Comparison of ENCODE assay signal across 8 cellular contexts in the genomic region with DNA sequence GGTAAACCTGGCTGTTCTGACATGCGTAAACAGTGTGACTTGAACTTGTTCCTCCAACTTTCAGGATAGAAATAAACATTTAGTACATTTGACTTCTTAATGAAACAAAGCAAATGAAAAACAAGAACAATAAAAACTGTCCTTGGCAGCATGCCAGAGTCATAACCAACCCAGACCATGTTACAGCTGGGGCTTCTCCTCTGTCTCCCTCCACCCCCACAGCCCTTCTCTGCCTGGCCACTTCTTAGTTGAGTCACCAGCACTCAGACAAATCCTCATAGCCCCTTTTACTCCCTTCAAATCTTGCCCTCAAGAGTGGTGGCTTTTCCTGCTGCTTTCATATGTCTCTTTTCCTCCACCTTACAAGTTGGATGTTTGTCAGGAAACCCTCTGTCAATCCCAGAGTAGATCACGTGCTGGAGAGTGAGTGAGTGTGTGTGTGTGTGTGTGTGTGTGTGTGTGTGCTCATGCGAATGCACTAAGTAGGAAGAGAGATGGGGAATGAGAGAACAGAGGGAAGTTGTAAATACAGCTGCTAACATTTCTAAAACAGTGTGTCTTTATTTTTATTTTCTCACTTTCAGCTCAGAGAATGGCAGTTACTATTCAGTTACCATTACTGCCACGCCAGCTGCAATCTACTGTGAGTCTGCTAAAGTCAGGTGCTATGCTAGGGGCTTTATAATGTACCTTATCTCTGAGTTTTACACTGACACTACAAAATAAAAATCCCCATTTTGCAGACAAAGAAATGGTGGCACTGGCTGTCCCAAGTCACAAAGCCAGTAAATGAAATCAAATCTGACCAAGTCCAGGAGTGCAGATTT. TPM values are rescaled to one million over a fixed set of nuclear protein-coding genes. Genes with fewer than 3 reads are reported as not detected.
A peak's percentile ranks its signal among the peaks of the same experiment; 100 is the strongest.
DNase-seq lines count a peak whose midpoint lies in the region; ATAC-seq, FAIRE-seq and TF ChIP-seq lines count a peak whose summit lies in the region.

No MANE protein-coding gene starts in this region.

- FAIRE-seq in HepG2 (lab: Jason Lieb, UNC), result no peak

- no peaks in the 10 kb centered on the region for H3K9me3 ChIP-seq in HepG2 (ENCODE audit: low read length)

- no TSS peak for BruUV-seq in HepG2 (replicated peaks; lab: Mats Ljungman, UMichigan)

- peaks cover 27% of the 10 kb centered on the region for H3K79me2 ChIP-seq in HepG2 (ENCODE audit: insufficient read depth, low read length)

- no peak overlapping the region for H3K9ac ChIP-seq in HepG2 (ENCODE audit: insufficient read depth, low read depth, low read length)

- no peak for TF ChIP-seq CTCF in cardiac fibroblast (IDR thresholded peaks at IDR 0.05; ENCODE audit: low read depth, low read length)
- TF ChIP-seq CTCF in HepG2 (CRISPR knock-in tag; IDR thresholded peaks at IDR 0.05), result no peak

- peaks cover 51% of the 10 kb centered on the region for H3K4me1 ChIP-seq in HepG2 (ENCODE audit: insufficient read depth, low read length)

- no peak for TF ChIP-seq EP300 in HepG2 (IDR thresholded peaks at IDR 0.05; ENCODE audit: low read depth in 2 of 2, low read length in 2 of 2)
- TF ChIP-seq EP300 in HepG2 (CRISPR knock-in tag; IDR thresholded peaks at IDR 0.05; ENCODE audit: borderline replicate concordance), result no peak

- 86% methylated on average over 4 of the region's 4 CpGs for WGBS in HepG2 (ENCODE audit: low lambda C conversion rate)

- H3K4me2 ChIP-seq in HepG2 (ENCODE audit: low read depth, low read length), result no peak overlapping the region

- no peaks in the 10 kb centered on the region for H4K20me1 ChIP-seq in HepG2 (ENCODE audit: insufficient read depth, low read length)

- H3K27ac ChIP-seq in HepG2 (ENCODE audit: extremely low read length, insufficient read depth, low read length), result no peak overlapping the region

- ATAC-seq in GM21529 (IDR thresholded peaks at IDR 0.05; ENCODE audit: unreplicated experiment), result peak; percentile 50
- no peak for ATAC-seq in HepG2
- peak; percentile 67 for ATAC-seq in stimulated activated naive CD8-positive, alpha-beta T cell treated with anti-CD3 and anti-CD28 coated beads, Interleukin-15, Interleukin-2, amounts not matched to agents 100 U/mL and 50 U/mL, for 24 hours
- no peak for ATAC-seq in HG02970 (IDR thresholded peaks at IDR 0.05; ENCODE audit: low FRiP score, unreplicated experiment)

- H3K4me3 ChIP-seq in cardiac fibroblast (replicated peaks in 1 of 2; ENCODE audit: low read depth in 2 of 2, low read length in 2 of 2), result peak overlapping the region in 1 of 2 donors; percentile 6
- no peak overlapping the region for H3K4me3 ChIP-seq in HepG2 (replicated peaks in 1 of 3; ENCODE audit: insufficient read depth in 1 of 3, low read depth in 2 of 3, low read length in 3 of 3)

- H2AFZ ChIP-seq in HepG2 (ENCODE audit: low read length), result no peak overlapping the region

- intact Hi-C loops in HepG2 (cut with micrococcal nuclease; ENCODE audit: unreplicated experiment), result no loop called here

- no peak for TF ChIP-seq POLR2A in HepG2 (IDR thresholded peaks at IDR 0.05; ENCODE audit: insufficient read depth in 1 of 2, low read depth in 2 of 2, low read length in 2 of 2)

- H3K27me3 ChIP-seq in HepG2 (ENCODE audit: control insufficient read depth in 1 of 2, insufficient read depth in 2 of 2, low read length in 2 of 2), result no peaks in the 10 kb centered on the region

- CTCF ChIA-PET in HepG2 (lab: Yijun Ruan, JAX; ENCODE audit: low intra/inter-chr PET ratio, low total read pairs), result no interaction called here

- in situ Hi-C loops in HepG2 (cut with HindIII; ENCODE audit: extremely low pct_ligation_motif_present, low pct_unique_long_range_greater_than_20kb), result no loop called here

- H3K36me3 ChIP-seq in HepG2 (replicated peaks in 1 of 2; ENCODE audit: control insufficient read depth in 1 of 2, insufficient read depth in 2 of 2, low read length in 2 of 2), result peaks cover 6 to 23% of the 10 kb centered on the region in 2 experiments; a peak in 4 of 5 replicates

- TF ChIP-seq RAD21 in HepG2 (CRISPR knock-in tag; IDR thresholded peaks at IDR 0.05), result no peak

- DNase-seq in EH (ENCODE audit: low read depth) (peak; percentile 88), KG1 (lab: John Stamatoyannopoulos, UW) (peak; percentile 85), cardiac fibroblast (ENCODE audit: low read depth in 2 of 2) (peak; percentile 88 to 93), HepG2 (ENCODE audit: low spot score) (no peak)
- DNase-seq in stimulated activated naive CD8-positive, alpha-beta T cell treated with anti-CD3 and anti-CD28 coated beads, Interleukin-15, Interleukin-2, amounts not matched to agents 100 U/mL and 50 U/mL, for 24 hours, result peak; percentile 54

- POLR2A ChIA-PET in HepG2 (lab: Yijun Ruan, JAX), result no interaction called here

RNA-seq across cellular contexts. Expression of a gene that starts 15.0 kb away (rescaled TPM):
- 65.4 TPM for polyA plus RNA-seq in PFSK-1 (2012; ENCODE audit: insufficient read length, low read depth)
- total RNA-seq in HepG2 (2016; rRNA removed; fragmentation: Illumina TruSeq; extraction: Trizol), result 23.5 and 43.4 TPM in 2 replicates
- total RNA-seq in HepG2 (2016; cell fraction: cytosol; rRNA removed; fragmentation: Illumina TruSeq; extraction: Trizol; ENCODE audit: low read depth), result 3.4 and 5.0 TPM in 2 replicates
- total RNA-seq in HepG2 (2016; cell fraction: insoluble cytoplasmic fraction; rRNA removed; fragmentation: Illumina TruSeq; extraction: Trizol), result 27.0 and 44.9 TPM in 2 replicates
- total RNA-seq in HepG2 (2016; cell fraction: membrane; rRNA removed; fragmentation: Illumina TruSeq; extraction: Trizol), result 11.4 and 14.4 TPM in 2 replicates
- 46.8 and 54.9 TPM in 2 replicates for total RNA-seq in HepG2 (2016; cell fraction: nucleus; rRNA removed; fragmentation: Illumina TruSeq; extraction: Trizol)
- 40.6 and 45.9 TPM in 2 replicates for polyA plus RNA-seq in HepG2 (2011; rRNA removed)
- polyA plus RNA-seq in HepG2 (2011; cell fraction: cytosol; rRNA removed), result 21.7 and 39.6 TPM in 2 replicates
- polyA plus RNA-seq in HepG2 (2011; cell fraction: nucleus; rRNA removed), result 16.5 and 20.8 TPM in 2 replicates
- polyA plus RNA-seq in HepG2 (2012), result 49.6 and 72.8 TPM in 2 replicates
- 2.5 and 3.1 TPM in 2 replicates for polyA plus RNA-seq in HepG2 (2016; cell fraction: cytosol; fragmentation: Illumina TruSeq; extraction: Trizol; ENCODE audit: low read depth)
- 20.1 and 21.1 TPM in 2 replicates for polyA plus RNA-seq in HepG2 (2016; cell fraction: insoluble cytoplasmic fraction; fragmentation: Illumina TruSeq; extraction: Trizol; ENCODE audit: low read depth)
- 6.3 and 6.6 TPM in 2 replicates for polyA plus RNA-seq in HepG2 (2016; cell fraction: membrane; fragmentation: Illumina TruSeq; extraction: Trizol; ENCODE audit: low read depth)
- polyA plus RNA-seq in HepG2 (2016; cell fraction: nucleus; fragmentation: Illumina TruSeq; extraction: Trizol; ENCODE audit: insufficient read depth, low read depth), result 41.0 and 42.6 TPM in 2 replicates
- 35.5 and 55.9 TPM in 2 replicates for polyA minus RNA-seq in HepG2 (2011; rRNA and poly(A)+ RNA removed; ENCODE audit: low replicate concordance)
- polyA minus RNA-seq in HepG2 (2011; cell fraction: cytosol; rRNA and poly(A)+ RNA removed), result 46.9 and 76.7 TPM in 2 replicates
- polyA minus RNA-seq in HepG2 (2011; cell fraction: nucleus; rRNA and poly(A)+ RNA removed), result 69.5 and 87.4 TPM in 2 replicates

RNA-seq across cellular contexts. Expression of a gene that starts 50.4 kb away (rescaled TPM):
- 27.5 TPM for polyA plus RNA-seq in PFSK-1 (2012; ENCODE audit: insufficient read length, low read depth)
- total RNA-seq in HepG2 (2016; rRNA removed; fragmentation: Illumina TruSeq; extraction: Trizol), result 69.3 and 90.0 TPM in 2 replicates
- 120 and 132 TPM in 2 replicates for total RNA-seq in HepG2 (2016; cell fraction: cytosol; rRNA removed; fragmentation: Illumina TruSeq; extraction: Trizol; ENCODE audit: low read depth)
- 67.1 and 86.7 TPM in 2 replicates for total RNA-seq in HepG2 (2016; cell fraction: insoluble cytoplasmic fraction; rRNA removed; fragmentation: Illumina TruSeq; extraction: Trizol)
- total RNA-seq in HepG2 (2016; cell fraction: membrane; rRNA removed; fragmentation: Illumina TruSeq; extraction: Trizol), result 51.2 and 67.2 TPM in 2 replicates
- 49.9 and 54.3 TPM in 2 replicates for total RNA-seq in HepG2 (2016; cell fraction: nucleus; rRNA removed; fragmentation: Illumina TruSeq; extraction: Trizol)
- 22.9 and 36.1 TPM in 2 replicates for polyA plus RNA-seq in HepG2 (2011; rRNA removed)
- 14.6 and 21.0 TPM in 2 replicates for polyA plus RNA-seq in HepG2 (2011; cell fraction: cytosol; rRNA removed)
- polyA plus RNA-seq in HepG2 (2011; cell fraction: nucleus; rRNA removed), result 12.2 and 15.9 TPM in 2 replicates
- 20.9 and 27.3 TPM in 2 replicates for polyA plus RNA-seq in HepG2 (2012)
- 6.2 and 8.0 TPM in 2 replicates for polyA plus RNA-seq in HepG2 (2016; cell fraction: cytosol; fragmentation: Illumina TruSeq; extraction: Trizol; ENCODE audit: low read depth)
- 58.3 and 59.3 TPM in 2 replicates for polyA plus RNA-seq in HepG2 (2016; cell fraction: insoluble cytoplasmic fraction; fragmentation: Illumina TruSeq; extraction: Trizol; ENCODE audit: low read depth)
- polyA plus RNA-seq in HepG2 (2016; cell fraction: membrane; fragmentation: Illumina TruSeq; extraction: Trizol; ENCODE audit: low read depth), result 14.5 and 14.7 TPM in 2 replicates
- 60.9 and 62.3 TPM in 2 replicates for polyA plus RNA-seq in HepG2 (2016; cell fraction: nucleus; fragmentation: Illumina TruSeq; extraction: Trizol; ENCODE audit: insufficient read depth, low read depth)
- polyA minus RNA-seq in HepG2 (2011; rRNA and poly(A)+ RNA removed; ENCODE audit: low replicate concordance), result 31.7 and 31.8 TPM in 2 replicates
- 35.0 and 35.8 TPM in 2 replicates for polyA minus RNA-seq in HepG2 (2011; cell fraction: cytosol; rRNA and poly(A)+ RNA removed)
- 48.5 and 64.5 TPM in 2 replicates for polyA minus RNA-seq in HepG2 (2011; cell fraction: nucleus; rRNA and poly(A)+ RNA removed)

RNA-seq across cellular contexts. Expression of a gene that starts 52.9 kb away (rescaled TPM):
- not detected for polyA plus RNA-seq in PFSK-1 (2012; ENCODE audit: insufficient read length, low read depth)
- 0.29 and 0.33 TPM in 2 replicates for total RNA-seq in HepG2 (2016; rRNA removed; fragmentation: Illumina TruSeq; extraction: Trizol)
- total RNA-seq in HepG2 (2016; cell fraction: cytosol; rRNA removed; fragmentation: Illumina TruSeq; extraction: Trizol; ENCODE audit: low read depth), result 0.30 TPM in 1 of 2 replicates, not detected in the other
- 0.37 and 0.65 TPM in 2 replicates for total RNA-seq in HepG2 (2016; cell fraction: insoluble cytoplasmic fraction; rRNA removed; fragmentation: Illumina TruSeq; extraction: Trizol)
- total RNA-seq in HepG2 (2016; cell fraction: membrane; rRNA removed; fragmentation: Illumina TruSeq; extraction: Trizol), result 0.25 and 0.41 TPM in 2 replicates
- total RNA-seq in HepG2 (2016; cell fraction: nucleus; rRNA removed; fragmentation: Illumina TruSeq; extraction: Trizol), result 0.31 and 0.50 TPM in 2 replicates
- 0.60 and 0.66 TPM in 2 replicates for polyA plus RNA-seq in HepG2 (2011; rRNA removed)
- polyA plus RNA-seq in HepG2 (2011; cell fraction: cytosol; rRNA removed), result 0.24 and 0.50 TPM in 2 replicates
- 0.06 and 1.5 TPM in 2 replicates for polyA plus RNA-seq in HepG2 (2011; cell fraction: nucleus; rRNA removed)
- 1.2 and 1.8 TPM in 2 replicates for polyA plus RNA-seq in HepG2 (2012)
- 0.27 and 0.29 TPM in 2 replicates for polyA plus RNA-seq in HepG2 (2016; cell fraction: cytosol; fragmentation: Illumina TruSeq; extraction: Trizol; ENCODE audit: low read depth)
- polyA plus RNA-seq in HepG2 (2016; cell fraction: insoluble cytoplasmic fraction; fragmentation: Illumina TruSeq; extraction: Trizol; ENCODE audit: low read depth), result 0.29 and 0.50 TPM in 2 replicates
- polyA plus RNA-seq in HepG2 (2016; cell fraction: membrane; fragmentation: Illumina TruSeq; extraction: Trizol; ENCODE audit: low read depth), result not detected in 2 replicates
- 0.44 TPM in 1 of 2 replicates, not detected in the other for polyA plus RNA-seq in HepG2 (2016; cell fraction: nucleus; fragmentation: Illumina TruSeq; extraction: Trizol; ENCODE audit: insufficient read depth, low read depth)
- polyA minus RNA-seq in HepG2 (2011; rRNA and poly(A)+ RNA removed; ENCODE audit: low replicate concordance), result 0.02 TPM in 1 of 2 replicates, not detected in the other
- 0.69 TPM in 1 of 2 replicates, not detected in the other for polyA minus RNA-seq in HepG2 (2011; cell fraction: cytosol; rRNA and poly(A)+ RNA removed)
- 1.5 and 1.9 TPM in 2 replicates for polyA minus RNA-seq in HepG2 (2011; cell fraction: nucleus; rRNA and poly(A)+ RNA removed)

Comparison
In these comparisons a context has a peak if more than half of its experiments do, and no peak if none do; other contexts are left out.
1. ATAC-seq: peak in GM21529 (single experiment) and stimulated activated naive CD8-positive, alpha-beta T cell treated with anti-CD3 and anti-CD28 coated beads, Interleukin-15, Interleukin-2, amounts not matched to agents 100 U/mL and 50 U/mL, for 24 hours (single experiment); none in HepG2 (single experiment) and HG02970 (single experiment).